Comparison of ENCODE assay signal across 1 cellular context in the genomic region with DNA sequence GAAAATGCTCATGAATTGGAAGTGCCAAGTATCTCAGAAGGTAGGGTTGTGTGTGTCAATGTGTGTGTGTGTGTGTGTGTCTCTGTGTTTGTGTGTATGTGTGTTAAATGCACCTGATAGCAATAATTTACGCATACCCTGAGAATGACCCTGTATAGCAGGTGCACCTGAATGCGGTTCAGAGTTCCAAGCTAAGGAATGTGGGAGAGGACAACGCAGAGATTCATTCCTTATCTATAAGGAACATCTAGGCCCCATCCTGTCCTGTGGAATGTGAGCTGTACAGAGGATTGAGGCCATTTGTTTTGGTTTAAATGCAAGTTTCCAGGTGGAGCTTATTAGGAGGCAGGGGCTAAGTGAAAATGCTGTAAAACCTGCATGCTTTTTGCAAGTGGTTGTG.
TF ChIP-seq lines count a peak whose summit lies in the region.

No MANE protein-coding gene starts in this region.

TF ChIP-seq in H1, 55 proteins besides CTCF, POLR2A, EP300 and RAD21:
- TF ChIP-seq FOSL1 (IDR thresholded peaks at IDR 0.05; ENCODE audit: insufficient read depth, low read depth, low read length) (no peak), RXRA (IDR thresholded peaks at IDR 0.05; ENCODE audit: insufficient read depth, low read depth, low read length) (no peak), TAF1 (IDR thresholded peaks at IDR 0.05; ENCODE audit: low read depth, low read length) (no peak), NRF1 (IDR thresholded peaks at IDR 0.05; ENCODE audit: low read depth, low read length) (no peak), CHD1 (IDR thresholded peaks at IDR 0.05; ENCODE audit: low read depth, low read length) (no peak)
